Comparison of ENCODE assay signal across 20 cellular contexts in the genomic region with DNA sequence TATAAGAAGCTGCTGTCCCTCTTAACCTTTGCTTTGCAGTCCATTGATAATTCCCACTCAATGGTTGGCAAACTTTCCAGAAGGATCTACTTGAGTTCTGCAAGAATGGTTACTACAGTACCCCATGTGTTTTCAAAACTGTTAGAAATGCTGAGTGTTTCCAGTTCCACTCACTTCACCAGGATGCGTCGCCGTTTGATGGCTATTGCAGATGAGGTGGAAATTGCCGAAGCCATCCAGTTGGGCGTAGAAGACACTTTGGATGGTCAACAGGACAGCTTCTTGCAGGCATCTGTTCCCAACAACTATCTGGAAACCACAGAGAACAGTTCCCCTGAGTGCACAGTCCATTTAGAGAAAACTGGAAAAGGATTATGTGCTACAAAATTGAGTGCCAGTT.
"Had no signal": no experiment of that assay in that cellular context is flagged by ENCODE, and none has a peak within 500 bp of the region (broad histone marks: within the 10 kb centered on the region; RNA-seq: fewer than 3 reads in every experiment).

No MANE protein-coding gene starts in this region.

- H3K4me3 ChIP-seq: cardiac muscle cell, PC-9 had no signal

- H3K27ac Mint-ChIP-seq: activated CD4-positive, alpha-beta memory T cell treated with anti-CD3 and anti-CD28 coated beads for 36 hours; activated CD4-positive, alpha-beta T cell treated with anti-CD3 and anti-CD28 coated beads, Interleukin-2, amount 10 ng/mL, durations not matched to agents 7 days and 5 days; activated T-cell treated with anti-CD3 and anti-CD28 coated beads, Interleukin-2, amount 50 U/mL, for 72 hours had no signal

- H3K27me3 ChIP-seq: brain microvascular endothelial cell, cardiac muscle cell had no signal

- DNase-seq: activated CD4-positive, alpha-beta memory T cell treated with anti-CD3 and anti-CD28 coated beads for 36 hours; activated CD4-positive, alpha-beta T cell treated with anti-CD3 and anti-CD28 coated beads, Interleukin-2, amount 10 ng/mL, durations not matched to agents 7 days and 5 days; activated CD4-positive, CD25-positive, alpha-beta regulatory T cell; activated CD8-positive, alpha-beta memory T cell treated with anti-CD3 and anti-CD28 coated beads for 24 hours; activated T-cell treated with anti-CD3 and anti-CD28 coated beads, Interleukin-2, amount 50 U/mL, for 72 hours; brain microvascular endothelial cell; Karpas-422; MM.1S; NCI-H1105; NCI-H1436; NCI-H1694 treated with DMSO at 0.1 percent for 48 hours; NCI-H2081; NCI-H510A treated with DMSO at 0.1 percent for 48 hours; NCI-H69; PC-9; SHP77 treated with DMSO at 0.1 percent for 48 hours; T-helper 2 cell; T1000 had no signal

- H3K9me3 Mint-ChIP-seq: activated CD4-positive, alpha-beta memory T cell treated with anti-CD3 and anti-CD28 coated beads for 36 hours; activated CD4-positive, alpha-beta T cell treated with anti-CD3 and anti-CD28 coated beads, Interleukin-2, amount 10 ng/mL, durations not matched to agents 7 days and 5 days; activated naive CD4-positive, alpha-beta T cell treated with anti-CD3 and anti-CD28 coated beads, Interleukin-2, amount 50 U/mL, for 72 hours; activated T-cell treated with anti-CD3 and anti-CD28 coated beads, Interleukin-2, amount 50 U/mL, for 72 hours had no signal

- H3K27me3 Mint-ChIP-seq: activated CD4-positive, alpha-beta memory T cell treated with anti-CD3 and anti-CD28 coated beads for 36 hours; activated CD4-positive, alpha-beta T cell treated with anti-CD3 and anti-CD28 coated beads, Interleukin-2, amount 10 ng/mL, durations not matched to agents 7 days and 5 days had no signal

- H3K4me1 Mint-ChIP-seq: activated CD4-positive, alpha-beta T cell treated with anti-CD3 and anti-CD28 coated beads, Interleukin-2, amount 10 ng/mL, durations not matched to agents 7 days and 5 days had no signal

- ATAC-seq: activated naive CD4-positive, alpha-beta T cell treated with anti-CD3 and anti-CD28 coated beads, Interleukin-2, amount 50 U/mL, for 72 hours; activated T-cell treated with anti-CD3 and anti-CD28 coated beads, Interleukin-2, amount 50 U/mL, for 72 hours had no signal

- H3K4me3 Mint-ChIP-seq: activated CD4-positive, alpha-beta memory T cell treated with anti-CD3 and anti-CD28 coated beads for 36 hours; activated CD4-positive, alpha-beta T cell treated with anti-CD3 and anti-CD28 coated beads, Interleukin-2, amount 10 ng/mL, durations not matched to agents 7 days and 5 days; activated T-cell treated with anti-CD3 and anti-CD28 coated beads, Interleukin-2, amount 50 U/mL, for 72 hours had no signal

- H3K27ac ChIP-seq: brain microvascular endothelial cell, cardiac muscle cell, PC-9 had no signal
